15 cellular contexts compared by ENCODE assay signal in the genomic region with DNA sequence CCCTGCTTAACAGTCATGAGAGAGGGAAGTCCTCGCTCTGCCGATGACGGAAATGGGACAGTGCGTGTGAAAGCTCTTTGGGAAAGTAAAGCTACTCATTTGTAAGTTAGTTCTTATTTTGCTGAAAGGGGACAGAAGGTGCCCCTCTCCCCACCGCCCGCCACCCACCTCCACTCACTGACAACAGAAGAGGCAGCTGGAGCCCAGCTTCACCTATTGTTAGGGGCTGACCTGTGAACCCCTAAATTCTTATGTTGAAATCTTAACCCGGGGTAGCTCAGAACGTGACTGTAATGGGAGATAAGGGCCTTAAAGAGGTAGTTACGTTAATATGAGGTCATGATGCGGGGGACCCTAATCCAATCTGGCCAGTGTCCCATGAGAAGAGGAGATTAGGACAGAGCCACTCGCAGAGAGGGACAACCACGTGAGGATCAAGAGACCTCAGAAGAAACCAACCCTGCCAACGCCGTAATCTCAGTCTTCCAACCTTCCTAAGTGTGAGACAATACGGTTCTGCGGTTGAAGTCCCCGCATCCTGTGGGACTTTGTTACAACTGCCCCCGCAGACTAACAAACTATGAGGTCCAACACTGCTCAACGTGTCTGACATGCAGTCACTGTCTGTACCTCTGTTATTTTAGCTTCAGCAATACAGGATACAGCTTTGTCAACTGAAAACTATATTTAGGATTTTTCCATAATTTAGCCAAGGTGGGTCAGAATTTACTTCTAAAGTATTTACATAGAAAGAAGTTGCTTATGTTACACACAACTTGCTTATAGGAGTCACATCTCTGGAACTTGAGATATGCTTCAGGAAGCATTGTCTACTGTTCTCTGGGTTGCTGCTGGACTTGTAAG.
"Had no signal": no experiment of that assay in that cellular context is flagged by ENCODE, and none has a peak within 500 bp of the region (broad histone marks: within the 10 kb centered on the region; RNA-seq: fewer than 3 reads in every experiment).

No MANE protein-coding gene starts in this region.

- H3K9me3 Mint-ChIP-seq: activated B cell treated with CpG ODN at 0.5 μM for 24 hours; activated CD4-positive, alpha-beta T cell treated with anti-CD3 and anti-CD28 coated beads, Interleukin-2, amount 10 ng/mL, durations not matched to agents 7 days and 5 days; activated naive CD4-positive, alpha-beta T cell treated with anti-CD3 and anti-CD28 coated beads, Interleukin-2, amount 50 U/mL, for 72 hours; activated T-cell treated with anti-CD3 and anti-CD28 coated beads, Interleukin-2, amount 50 U/mL, for 24 hours; natural killer cell treated with Interleukin-12 subunit alpha and Interleukin-12 subunit beta and Interleukin-15 and Interleukin-18, amount 100 ng/mL, for 72 hours had no signal

- ATAC-seq: activated naive CD4-positive, alpha-beta T cell treated with anti-CD3 and anti-CD28 coated beads, Interleukin-2, amount 50 U/mL, for 72 hours; esophagus mucosa; left colon; natural killer cell treated with Interleukin-12 subunit alpha and Interleukin-12 subunit beta and Interleukin-15 and Interleukin-18, amount 100 ng/mL, for 72 hours had no signal

- H3K4me3 ChIP-seq: SK-N-MC had no signal

- H3K27ac Mint-ChIP-seq: activated B cell treated with CpG ODN at 0.5 μM for 24 hours; activated CD4-positive, alpha-beta T cell treated with anti-CD3 and anti-CD28 coated beads, Interleukin-2, amount 10 ng/mL, durations not matched to agents 7 days and 5 days; activated T-cell treated with anti-CD3 and anti-CD28 coated beads, Interleukin-2, amount 50 U/mL, for 24 hours; immature natural killer cell; natural killer cell treated with Interleukin-12 subunit alpha and Interleukin-12 subunit beta and Interleukin-15 and Interleukin-18, amount 100 ng/mL, for 72 hours had no signal

- H3K36me3 Mint-ChIP-seq: activated naive CD4-positive, alpha-beta T cell treated with anti-CD3 and anti-CD28 coated beads, Interleukin-2, amount 50 U/mL, for 72 hours; immature natural killer cell; natural killer cell treated with Interleukin-12 subunit alpha and Interleukin-12 subunit beta and Interleukin-15 and Interleukin-18, amount 100 ng/mL, for 72 hours had no signal

- H3K27ac ChIP-seq: SK-N-MC had no signal

- H3K4me3 Mint-ChIP-seq: activated B cell treated with CpG ODN at 0.5 μM for 24 hours; activated CD4-positive, alpha-beta T cell treated with anti-CD3 and anti-CD28 coated beads, Interleukin-2, amount 10 ng/mL, durations not matched to agents 7 days and 5 days; activated T-cell treated with anti-CD3 and anti-CD28 coated beads, Interleukin-2, amount 50 U/mL, for 24 hours; immature natural killer cell; natural killer cell treated with Interleukin-12 subunit alpha and Interleukin-12 subunit beta and Interleukin-15 and Interleukin-18, amount 100 ng/mL, for 72 hours had no signal

- H3K4me1 Mint-ChIP-seq: immature natural killer cell had no signal

- DNase-seq: activated B cell treated with CpG ODN at 0.5 μM for 24 hours; activated CD4-positive, alpha-beta T cell treated with anti-CD3 and anti-CD28 coated beads, Interleukin-2, amount 10 ng/mL, durations not matched to agents 7 days and 5 days; activated effector memory CD4-positive, alpha-beta T cell treated with anti-CD3 and anti-CD28 coated beads, Interleukin-2, amount 50 U/mL, for 16 hours; activated T-cell treated with anti-CD3 and anti-CD28 coated beads, Interleukin-2, amount 50 U/mL, for 24 hours; immature natural killer cell; left colon; mesenchymal stem cell; occipital lobe; stimulated activated CD4-positive, alpha-beta T cell treated with anti-CD3 and anti-CD28 coated beads, Interleukin-4, amount 100 ng/mL, for 4 hours; T-helper 1 cell; trophoblast cell had no signal
